In genomic region chr9:132694144-132694543, GRCh38 we compare ENCODE assay signal across 10 cellular contexts. TPM values are rescaled to one million over a fixed set of nuclear protein-coding genes. Genes with fewer than 3 reads are reported as not detected.
DNase-seq lines count a peak whose midpoint lies in the region; ATAC-seq and TF ChIP-seq lines count a peak whose summit lies in the region.
"Had no signal": no experiment of that assay in that cellular context is flagged by ENCODE, and none has a peak within 500 bp of the region (broad histone marks: within the 10 kb centered on the region; RNA-seq: fewer than 3 reads in every experiment).

No MANE protein-coding gene starts in this region.

- H3K27ac Mint-ChIP-seq in activated B cell treated with CpG ODN at 0.5 μM for 24 hours: no peak overlapping the region
- H3K27ac Mint-ChIP-seq: nephron had no signal

- H3K36me3 Mint-ChIP-seq in activated B cell treated with CpG ODN at 0.5 μM for 24 hours (ENCODE audit: low read depth): peaks cover 34% of the 10 kb centered on the region

- no peak overlapping the region for H3K4me3 ChIP-seq in H7 (ENCODE audit: insufficient read depth, low read depth, low read length)
- H3K4me3 ChIP-seq in lung: no peak overlapping the region
- H3K4me3 ChIP-seq in sigmoid colon: no peak overlapping the region

- peaks cover 23% of the 10 kb centered on the region for H3K9me3 Mint-ChIP-seq in activated B cell treated with CpG ODN at 0.5 μM for 24 hours

- H3K27me3 ChIP-seq in H7 (ENCODE audit: control insufficient read depth, insufficient read depth, low read length) (no peaks in the 10 kb centered on the region), lung (ENCODE audit: control insufficient read depth, insufficient read depth) (no peaks in the 10 kb centered on the region), sigmoid colon (no peaks in the 10 kb centered on the region)

- DNase-seq in NCI-H82 (lab: John Stamatoyannopoulos, UW) (peak; percentile 40), NCI-H82 treated with DMSO at 0.1 percent for 48 hours (lab: John Stamatoyannopoulos, UW; ENCODE audit: unreplicated experiment) (no peak), H7 (peak; percentile 45), activated B cell treated with CpG ODN at 0.5 μM for 24 hours (no peak), lung (ENCODE audit: low spot score) (no peak), sigmoid colon (no peak)
- DNase-seq: NCI-H524 treated with DMSO at 0.1 percent for 48 hours had no signal

- H3K4me1 ChIP-seq in lung (ENCODE audit: control insufficient read depth in 2 of 2, insufficient read depth in 2 of 2, low read length in 2 of 2) (no peaks in the 10 kb centered on the region), sigmoid colon (no peaks in the 10 kb centered on the region)

- TF ChIP-seq CTCF in activated B cell treated with CpG ODN at 0.5 μM for 24 hours (IDR thresholded peaks at IDR 0.05) (no peak), lung (IDR thresholded peaks at IDR 0.05; ENCODE audit: control extremely low read depth, extremely low read depth) (no peak), sigmoid colon (IDR thresholded peaks at IDR 0.05) (peak in 2 of 4 experiments; percentile 16 to 18)

- H3K4me3 Mint-ChIP-seq in activated B cell treated with CpG ODN at 0.5 μM for 24 hours: no peak overlapping the region
- H3K4me3 Mint-ChIP-seq: nephron had no signal

- intact Hi-C loops in activated B cell treated with CpG ODN at 0.5 μM for 24 hours (cut with micrococcal nuclease): loop anchor here (1.0 kb wide), 1 partner anchor 106 kb away; no protein-coding TSS in a partner anchor
- intact Hi-C loops in sigmoid colon (cut with DNase I): no loop called here

- POLR2A ChIA-PET in activated B cell treated with CpG ODN at 0.5 μM for 24 hours (lab: Charles Lee): interaction anchor here (0.6 kb wide), 1 partner anchor 289 kb away, joined by 3 read pairs; no protein-coding TSS in a partner anchor

- H3K9me3 ChIP-seq in lung (ENCODE audit: control insufficient read depth in 2 of 2, insufficient read depth in 1 of 2, low read length in 1 of 2) (peaks cover 2 to 3% of the 10 kb centered on the region in 2 donors), sigmoid colon (peaks cover 0 to 7% (median 3%) of the 10 kb centered on the region in 4 donors)

- TF ChIP-seq POLR2A in sigmoid colon (IDR thresholded peaks at IDR 0.05): no peak

- ATAC-seq in activated B cell treated with CpG ODN at 0.5 μM for 24 hours (ENCODE audit: low read depth): peak; percentile 40
- peak; percentile 27 for ATAC-seq in lung (ENCODE audit: insufficient read depth, low FRiP score)
- no peak for ATAC-seq in HG02610 (IDR thresholded peaks at IDR 0.05; ENCODE audit: unreplicated experiment)
- no peak for ATAC-seq in HG02642 (IDR thresholded peaks at IDR 0.05; ENCODE audit: poor library complexity, unreplicated experiment)

- no peaks in the 10 kb centered on the region for H3K4me1 Mint-ChIP-seq in activated B cell treated with CpG ODN at 0.5 μM for 24 hours

- H3K27ac ChIP-seq in lung (ENCODE audit: low read depth in 1 of 2, low read length in 1 of 2) (no peak overlapping the region), sigmoid colon (no peak overlapping the region)

- peaks cover 3% of the 10 kb centered on the region for H3K27me3 Mint-ChIP-seq in activated B cell treated with CpG ODN at 0.5 μM for 24 hours

- CTCF ChIA-PET in activated B cell treated with CpG ODN at 0.5 μM for 24 hours (lab: Charles Lee): interaction anchor here (0.9 kb wide), 1 partner anchor 105 kb away, joined by 3 read pairs; no protein-coding TSS in a partner anchor

- no peak for TF ChIP-seq EP300 in sigmoid colon (IDR thresholded peaks at IDR 0.05)

- WGBS in lung, 2 donors: 16 to 32% methylated on average over 2 of the region's 2 CpGs
- WGBS in sigmoid colon, 2 donors: 21 to 31% methylated on average over 2 of the region's 2 CpGs

- H3K36me3 ChIP-seq in H7 (replicated peaks; ENCODE audit: control insufficient read depth, insufficient read depth, low read length): peaks cover 6% of the 10 kb centered on the region
- peaks cover 11 to 20% of the 10 kb centered on the region in 2 donors for H3K36me3 ChIP-seq in lung (ENCODE audit: control insufficient read depth in 2 of 2, insufficient read depth in 2 of 2, low read length in 2 of 2)
- H3K36me3 ChIP-seq in sigmoid colon: peaks cover 0 to 34% (median 8%) of the 10 kb centered on the region in 4 donors

RNA-seq across cellular contexts. Expression of gene GTF3C4, which starts 23.9 kb away (rescaled TPM):
- total RNA-seq in H7 (2014; rRNA removed; shearing (Covaris generic)): 24.9 and 29.5 TPM in 2 replicates
- total RNA-seq in activated B cell treated with CpG ODN at 0.5 μM for 24 hours: 16.1 and 16.6 TPM in 2 replicates
- 10 to 100 TPM; 16.9 to 18.7 TPM for total RNA-seq in lung
- 1 to 10 TPM; 3.1 to 4.8 TPM for polyA plus RNA-seq in lung
- total RNA-seq in sigmoid colon: 10 to 100 TPM; 10.7 to 12.2 (median 11.7) TPM
- 1 to 10 TPM; 2.1 to 5.4 (median 3.0) TPM for polyA plus RNA-seq in sigmoid colon

RNA-seq across cellular contexts. Expression of gene DDX31, which starts 24.4 kb away (rescaled TPM):
- total RNA-seq in H7 (2014; rRNA removed; shearing (Covaris generic)): 28.9 and 36.2 TPM in 2 replicates
- 18.0 and 21.8 TPM in 2 replicates for total RNA-seq in activated B cell treated with CpG ODN at 0.5 μM for 24 hours
- total RNA-seq in lung: 10 to 100 TPM; 14.2 to 14.8 TPM
- polyA plus RNA-seq in lung: 1 to 10 TPM; 8.1 to 9.2 TPM
- total RNA-seq in sigmoid colon: 1 to 10 TPM; 5.7 to 7.7 (median 7.1) TPM
- polyA plus RNA-seq in sigmoid colon: 1 to 10 TPM; 2.4 to 8.1 (median 2.5) TPM

Comparison
In these comparisons a context has a peak if more than half of its experiments do, and no peak if none do; other contexts are left out.
1. DNase-seq: peak in NCI-H82 (single experiment) and H7 (single experiment); none in NCI-H82 treated with DMSO at 0.1 percent for 48 hours (single experiment), activated B cell treated with CpG ODN at 0.5 μM for 24 hours (single experiment), lung (single experiment) and sigmoid colon (single experiment).
2. ATAC-seq: peak in activated B cell treated with CpG ODN at 0.5 μM for 24 hours (single experiment) and lung (single experiment); none in HG02610 (single experiment) and HG02642 (single experiment).